1 cellular context compared by ENCODE assay signal in the genomic region with DNA sequence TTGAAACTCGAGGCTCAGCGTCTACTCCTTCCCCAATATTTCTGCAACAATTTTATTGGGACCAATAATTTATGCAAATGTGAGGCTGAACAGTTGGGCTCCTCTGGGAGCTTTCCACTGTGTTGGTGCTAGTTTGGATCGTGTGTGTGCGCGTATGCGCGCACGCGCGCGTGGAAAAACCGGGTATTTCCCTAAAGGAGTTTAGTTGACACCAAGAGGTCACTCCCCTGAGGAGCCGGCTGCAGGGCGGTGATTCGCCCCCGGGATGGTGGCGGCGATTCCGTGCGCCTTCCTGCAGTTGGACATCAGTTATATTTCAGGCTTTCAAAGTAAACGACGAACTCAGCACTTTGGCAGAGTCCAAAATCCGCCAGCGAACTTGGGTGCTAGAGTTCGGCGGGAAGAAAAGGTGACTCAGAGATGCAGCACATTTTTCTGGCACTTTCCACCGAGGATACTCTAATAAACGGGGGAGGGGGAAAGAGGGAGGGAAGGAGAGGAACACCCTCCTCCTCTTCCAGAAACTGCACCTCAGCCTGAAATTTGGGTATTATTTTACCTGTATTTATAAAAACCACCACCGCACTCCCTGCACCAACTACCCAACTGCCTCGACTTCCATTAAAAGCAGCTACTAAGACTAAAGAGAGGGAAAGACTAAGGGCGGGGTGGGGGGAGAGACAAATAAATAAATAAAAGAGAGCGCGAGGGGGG.
TF ChIP-seq lines count a peak whose summit lies in the region.

No MANE protein-coding gene starts in this region.

TF ChIP-seq in IMR-90, 13 proteins besides CTCF, POLR2A, EP300 and RAD21 (continued from another document):
- TF ChIP-seq, protein P1, sequence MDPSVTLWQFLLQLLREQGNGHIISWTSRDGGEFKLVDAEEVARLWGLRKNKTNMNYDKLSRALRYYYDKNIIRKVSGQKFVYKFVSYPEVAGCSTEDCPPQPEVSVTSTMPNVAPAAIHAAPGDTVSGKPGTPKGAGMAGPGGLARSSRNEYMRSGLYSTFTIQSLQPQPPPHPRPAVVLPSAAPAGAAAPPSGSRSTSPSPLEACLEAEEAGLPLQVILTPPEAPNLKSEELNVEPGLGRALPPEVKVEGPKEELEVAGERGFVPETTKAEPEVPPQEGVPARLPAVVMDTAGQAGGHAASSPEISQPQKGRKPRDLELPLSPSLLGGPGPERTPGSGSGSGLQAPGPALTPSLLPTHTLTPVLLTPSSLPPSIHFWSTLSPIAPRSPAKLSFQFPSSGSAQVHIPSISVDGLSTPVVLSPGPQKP (IDR thresholded peaks at IDR 0.05; ENCODE audit: borderline replicate concordance, low read depth, low read length) = no peak
- TF ChIP-seq NFE2L2 (IDR thresholded peaks at IDR 0.05; ENCODE audit: low read depth, low read length) (no peak), MAFK (IDR thresholded peaks at IDR 0.05; ENCODE audit: low read depth, low read length) (no peak), MXI1 (IDR thresholded peaks at IDR 0.05; ENCODE audit: borderline replicate concordance, low read depth, low read length) (no peak), BHLHE40 (IDR thresholded peaks at IDR 0.05; ENCODE audit: low read depth, low read length) (no peak), SMC3 (IDR thresholded peaks at IDR 0.05; ENCODE audit: low read depth, low read length) (no peak), RCOR1 (IDR thresholded peaks at IDR 0.05; ENCODE audit: insufficient replicate concordance, low read length) (no peak), MAZ (IDR thresholded peaks at IDR 0.05; ENCODE audit: borderline replicate concordance, low read depth, low read length) (no peak), FOS (IDR thresholded peaks at IDR 0.05; ENCODE audit: low read depth, low read length) (no peak), CEBPB (IDR thresholded peaks at IDR 0.05; ENCODE audit: low read depth, low read length) (no peak), CHD1 (IDR thresholded peaks at IDR 0.05; ENCODE audit: low read depth, low read length) (no peak)
